ENCODE assay signal across 31 cellular contexts in the genomic region with DNA sequence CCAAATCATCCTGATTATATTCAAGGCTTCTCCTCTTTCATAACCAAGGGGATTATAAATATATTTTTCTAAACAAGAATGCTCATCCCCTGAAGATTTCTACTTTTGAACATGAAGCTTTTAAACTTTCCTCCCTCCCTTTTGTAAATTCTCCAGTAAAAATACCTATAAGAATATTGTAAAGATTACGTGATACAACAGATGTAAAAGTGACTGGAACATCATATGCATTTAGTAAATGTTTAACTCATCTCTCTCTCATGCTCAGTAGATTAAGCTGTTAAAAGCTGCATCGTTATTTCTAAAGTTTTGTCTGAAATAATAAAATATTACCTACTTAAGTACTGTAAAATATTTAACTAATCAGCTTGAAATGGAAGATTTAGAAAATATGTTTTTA.
A peak's percentile ranks its signal among the peaks of the same experiment; 100 is the strongest.
DNase-seq lines count a peak whose midpoint lies in the region; ATAC-seq, FAIRE-seq and TF ChIP-seq lines count a peak whose summit lies in the region.
"Had no signal": no experiment of that assay in that cellular context is flagged by ENCODE, and none has a peak within 500 bp of the region (broad histone marks: within the 10 kb centered on the region; RNA-seq: fewer than 3 reads in every experiment).

No MANE protein-coding gene starts in this region.

- H3K27me3 ChIP-seq in GM12878 (replicated peaks in 1 of 2; ENCODE audit: control insufficient read depth in 2 of 2, insufficient read depth in 2 of 2, low read length in 1 of 2): no peaks in the 10 kb centered on the region
- H3K27me3 ChIP-seq: BE2C; BLaER1; BLaER1 treated with 17β-estradiol and CSF1 and Interleukin-3, amounts not matched to agents 10 nM and 100 nM had no signal

- no peak overlapping the region for H3K9ac ChIP-seq in GM12878 (ENCODE audit: control insufficient read depth, insufficient read depth, low read length)
- H3K9ac ChIP-seq: BLaER1; BLaER1 treated with 17β-estradiol and CSF1 and Interleukin-3, amounts not matched to agents 10 nM and 100 nM had no signal

- RAD21 ChIA-PET in GM12878 (lab: Charles Lee; ENCODE audit: unreplicated experiment): interaction anchor here (0.7 kb wide), 1 partner anchor 220 kb away, joined by 4 read pairs; no protein-coding TSS in a partner anchor

- POLR2A ChIA-PET in HEK293 (lab: Yijun Ruan, JAX) (no interaction called here), GM12878 (lab: Charles Lee) (no interaction called here)

- H3K36me3 ChIP-seq in HEK293 (ENCODE audit: control insufficient read depth in 2 of 2, insufficient read depth in 1 of 2, low read length in 2 of 2) (no peaks in the 10 kb centered on the region), GM12878 (ENCODE audit: control insufficient read depth in 2 of 2, insufficient read depth in 2 of 2, low read length in 1 of 2) (no peaks in the 10 kb centered on the region)
- H3K36me3 ChIP-seq: BE2C; BLaER1; BLaER1 treated with 17β-estradiol and CSF1 and Interleukin-3, amounts not matched to agents 10 nM and 100 nM had no signal

- FAIRE-seq in GM12878 (lab: Jason Lieb, UNC): peak; percentile 27
- FAIRE-seq: A204.1, A549, D721Med had no signal

- WGBS in GM12878 (ENCODE audit: insufficient coverage, insufficient replicate concordance, low lambda C conversion rate, missing lambda C conversion rate): 0% methylated on average over 2 of the region's 2 CpGs

- no peaks in the 10 kb centered on the region for H4K20me1 ChIP-seq in GM12878 (ENCODE audit: control insufficient read depth, insufficient read depth)
- H4K20me1 ChIP-seq: BLaER1; BLaER1 treated with 17β-estradiol and CSF1 and Interleukin-3, amounts not matched to agents 10 nM and 100 nM had no signal

- no peak for TF ChIP-seq EP300 in GM12878 (IDR thresholded peaks at IDR 0.05; ENCODE audit: borderline replicate concordance in 1 of 2, control insufficient read depth in 1 of 2, low read depth in 2 of 2, low read length in 2 of 2)

- in situ Hi-C loops in GM12878 (cut with MboI): no loop called here

- TF ChIP-seq POLR2A in GM12878 (IDR thresholded peaks at IDR 0.05; ENCODE audit: low read depth, low read length): no peak

- no TSS peak for BruUV-seq in GM12878 (replicated peaks; lab: Mats Ljungman, UMichigan)

- no peak overlapping the region for H3K4me2 ChIP-seq in GM12878 (ENCODE audit: control insufficient read depth, insufficient read depth)
- H3K4me2 ChIP-seq: A549; BLaER1; BLaER1 treated with 17β-estradiol and CSF1 and Interleukin-3, amounts not matched to agents 10 nM and 100 nM had no signal

- SMC1A ChIA-PET in GM12878 (lab: Charles Lee; ENCODE audit: uncharacterized antibody, unreplicated experiment): interaction anchor here (1.4 to 1.5 kb wide), 2 partner anchors 11 to 24 kb away, joined by 5 to 7 read pairs; no protein-coding TSS in a partner anchor

- H3K4me1 ChIP-seq in HEK293 (ENCODE audit: control insufficient read depth, insufficient read depth, low read length) (no peaks in the 10 kb centered on the region), GM12878 (ENCODE audit: control insufficient read depth, insufficient read depth, low read length) (no peaks in the 10 kb centered on the region)
- H3K4me1 ChIP-seq: A549; BE2C; BLaER1; BLaER1 treated with 17β-estradiol and CSF1 and Interleukin-3, amounts not matched to agents 10 nM and 100 nM; Caco-2 had no signal

- no peak for ATAC-seq in GM12878
- ATAC-seq: A549; CD8-positive, alpha-beta T cell had no signal

- no peaks in the 10 kb centered on the region for H3K79me2 ChIP-seq in GM12878 (ENCODE audit: control insufficient read depth, insufficient read depth, low read length)

- TF ChIP-seq CTCF in HEK293 (tag by site-specific recombination; IDR thresholded peaks at IDR 0.05): no peak
- no peak for TF ChIP-seq CTCF in GM12878 (IDR thresholded peaks at IDR 0.05 in 2 of 3, conservative IDR thresholded peaks at IDR 0.05 in 1 of 3; ENCODE audit: control insufficient read depth in 2 of 3, extremely low read depth in 1 of 3, insufficient read depth in 1 of 3, low read depth in 3 of 3, low read length in 3 of 3)

- H3K9me3 ChIP-seq in HEK293 (ENCODE audit: control insufficient read depth, insufficient read depth, low read depth, low read length) (no peaks in the 10 kb centered on the region), GM12878 (replicated peaks; ENCODE audit: control insufficient read depth, insufficient read depth, low read length) (no peaks in the 10 kb centered on the region)
- H3K9me3 ChIP-seq: A549, BE2C, BLaER1 had no signal

- TF ChIP-seq RAD21 in GM12878 (IDR thresholded peaks at IDR 0.05; ENCODE audit: insufficient read depth, low read depth, low read length): no peak

- intact Hi-C loops in GM12878 (cut with micrococcal nuclease; ENCODE audit: unreplicated experiment): no loop called here

- DNase-seq in GM12878 (ENCODE audit: low read depth, low spot score) (no peak), NCI-H2029 treated with DMSO at 0.1 percent for 48 hours (lab: John Stamatoyannopoulos, UW) (no peak), AG20443 (ENCODE audit: low spot score) (no peak)
- DNase-seq: 8988T; ACHN; AML-193; BE2C; C1 segment of cervical spinal cord; Caco-2; Calu3; CD4-positive, alpha-beta memory T cell; CD4-positive, alpha-beta T cell; CD4-positive, CD25-positive, alpha-beta regulatory T cell; CD8-positive, alpha-beta memory T cell; CD8-positive, alpha-beta T cell; COR-L47; DMS 273 treated with DMSO at 0.1 percent for 48 hours; DMS153; DMS53; DMS79; DMS79 treated with DMSO at 0.1 percent for 48 hours; DND-41; EL had no signal

- H3K27ac ChIP-seq in HEK293 (ENCODE audit: extremely low read depth, low read depth, low read length): no peak overlapping the region
- no peak overlapping the region for H3K27ac ChIP-seq in GM12878 (ENCODE audit: control insufficient read depth, insufficient read depth)
- H3K27ac ChIP-seq: 22Rv1; A549; BLaER1; BLaER1 treated with 17β-estradiol and CSF1 and Interleukin-3, amounts not matched to agents 10 nM and 100 nM; C4-2B had no signal

- H2AFZ ChIP-seq in GM12878 (ENCODE audit: control insufficient read depth, low read depth, low read length): no peak overlapping the region

- H3K4me3 ChIP-seq in HEK293 (ENCODE audit: low read depth, low read length): no peak overlapping the region
- H3K4me3 ChIP-seq in GM12878: no peak overlapping the region
- H3K4me3 ChIP-seq: A549; BLaER1; BLaER1 treated with 17β-estradiol and CSF1 and Interleukin-3, amounts not matched to agents 10 nM and 100 nM had no signal

- CTCF ChIA-PET in HEK293 (lab: Yijun Ruan, JAX): interaction anchor here (0.7 kb wide), 1 partner anchor 958 kb away, joined by 3 read pairs; no protein-coding TSS in a partner anchor
- CTCF ChIA-PET in GM12878 (lab: Yijun Ruan, JAX): interaction anchor here (1.2 kb wide), 1 partner anchor 63 kb away, joined by 3 read pairs; no protein-coding TSS in a partner anchor

TF ChIP-seq in HEK293, 187 proteins besides CTCF, POLR2A, EP300 and RAD21:
- TF ChIP-seq ZNF133 (tag by site-specific recombination; IDR thresholded peaks at IDR 0.05) (peak; percentile 88), SETDB1 (IDR thresholded peaks at IDR 0.05; ENCODE audit: insufficient read length, low read length) (peak; percentile 59), ZNF2 (tag by site-specific recombination; IDR thresholded peaks at IDR 0.05) (no peak)

TF ChIP-seq in GM12878, 131 proteins besides CTCF, POLR2A, EP300 and RAD21 (continues in another document):
- TF ChIP-seq ETV6 (conservative IDR thresholded peaks at IDR 0.05 in 1 of 2, IDR thresholded peaks at IDR 0.05 in 1 of 2; ENCODE audit: borderline replicate concordance in 1 of 2, low read depth in 1 of 2) (no peak), TBL1XR1 (IDR thresholded peaks at IDR 0.05; ENCODE audit: low read depth, low read length) (no peak), CHD1 (IDR thresholded peaks at IDR 0.05; ENCODE audit: low read depth, low read length) (no peak), RCOR1 (conservative IDR thresholded peaks at IDR 0.05; ENCODE audit: low read depth, low read length) (no peak), SMARCA5 (IDR thresholded peaks at IDR 0.05) (no peak), STAT1 (conservative IDR thresholded peaks at IDR 0.05) (no peak), STAT3 (IDR thresholded peaks at IDR 0.05; ENCODE audit: low read depth, low read length) (no peak), KDM1A (IDR thresholded peaks at IDR 0.05; ENCODE audit: borderline replicate concordance) (no peak), SUZ12 (IDR thresholded peaks at IDR 0.05; ENCODE audit: unreplicated experiment) (no peak)
- TF ChIP-seq, protein P1, sequence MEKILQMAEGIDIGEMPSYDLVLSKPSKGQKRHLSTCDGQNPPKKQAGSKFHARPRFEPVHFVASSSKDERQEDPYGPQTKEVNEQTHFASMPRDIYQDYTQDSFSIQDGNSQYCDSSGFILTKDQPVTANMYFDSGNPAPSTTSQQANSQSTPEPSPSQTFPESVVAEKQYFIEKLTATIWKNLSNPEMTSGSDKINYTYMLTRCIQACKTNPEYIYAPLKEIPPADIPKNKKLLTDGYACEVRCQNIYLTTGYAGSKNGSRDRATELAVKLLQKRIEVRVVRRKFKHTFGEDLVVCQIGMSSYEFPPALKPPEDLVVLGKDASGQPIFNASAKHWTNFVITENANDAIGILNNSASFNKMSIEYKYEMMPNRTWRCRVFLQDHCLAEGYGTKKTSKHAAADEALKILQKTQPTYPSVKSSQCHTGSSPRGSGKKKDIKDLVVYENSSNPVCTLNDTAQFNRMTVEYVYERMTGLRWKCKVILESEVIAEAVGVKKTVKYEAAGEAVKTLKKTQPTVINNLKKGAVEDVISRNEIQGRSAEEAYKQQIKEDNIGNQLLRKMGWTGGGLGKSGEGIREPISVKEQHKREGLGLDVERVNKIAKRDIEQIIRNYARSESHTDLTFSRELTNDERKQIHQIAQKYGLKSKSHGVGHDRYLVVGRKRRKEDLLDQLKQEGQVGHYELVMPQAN (conservative IDR thresholded peaks at IDR 0.05): no peak
